8 cellular contexts compared by ENCODE assay signal in the genomic region with DNA sequence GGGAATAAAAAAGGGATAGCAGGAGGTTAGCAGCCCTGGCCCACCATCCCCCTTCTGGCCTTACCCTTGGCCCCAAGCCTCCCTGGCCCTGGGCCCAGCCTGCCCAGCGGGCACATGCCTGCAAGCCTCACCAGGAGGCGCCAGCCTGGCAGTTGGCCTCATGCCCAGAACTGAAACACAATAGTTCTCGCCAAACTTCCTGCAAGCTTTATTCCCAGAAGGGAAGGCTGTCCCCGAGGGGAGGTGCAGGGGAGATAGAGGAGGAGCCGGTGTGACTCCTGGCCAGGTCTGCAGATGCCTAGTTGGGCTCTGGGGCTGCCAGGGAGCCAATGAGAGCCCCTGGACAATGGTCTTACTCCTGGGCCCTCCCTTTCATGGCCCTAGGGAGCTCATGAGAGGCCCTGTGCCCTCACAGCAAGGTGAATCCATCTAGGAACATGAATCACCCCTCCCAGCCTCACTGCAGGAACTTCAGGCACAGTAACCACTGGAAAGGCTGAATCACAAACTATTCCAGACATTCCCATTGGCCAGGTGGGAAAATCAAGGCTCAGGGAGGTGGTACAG. TPM values are rescaled to one million over a fixed set of nuclear protein-coding genes. Genes with fewer than 3 reads are reported as not detected.
A peak's percentile ranks its signal among the peaks of the same experiment; 100 is the strongest.
DNase-seq lines count a peak whose midpoint lies in the region; ATAC-seq and TF ChIP-seq lines count a peak whose summit lies in the region.

No MANE protein-coding gene starts in this region.

- DNase-seq in GM06990 (ENCODE audit: extremely low read depth, insufficient read length) (no peak), NCI-H2227 treated with DMSO at 0.1 percent for 48 hours (lab: John Stamatoyannopoulos, UW) (peak; percentile 47), T47D (ENCODE audit: low read depth in 1 of 2, low spot score in 1 of 2) (peak; percentile 34 to 72), kidney tubule cell (ENCODE audit: low spot score) (peak; percentile 100), aorta (peak; percentile 94)
- DNase-seq in activated CD4-positive, alpha-beta T cell treated with anti-CD3 and anti-CD28 coated beads for 4 hours = no peak

- no peaks in the 10 kb centered on the region for H3K36me3 ChIP-seq in GM06990 (ENCODE audit: control insufficient read depth, insufficient read depth, low read length)
- no peaks in the 10 kb centered on the region for H3K36me3 ChIP-seq in aorta (ENCODE audit: control insufficient read depth in 1 of 2, insufficient read depth in 2 of 2, low read length in 1 of 2)

- peak; percentile 36 for TF ChIP-seq CTCF in GM06990 (IDR thresholded peaks at IDR 0.05; ENCODE audit: insufficient read depth, low read length, poor library complexity, severe bottlenecking)

- in situ Hi-C loops in T47D (cut with HindIII; ENCODE audit: low pct_unique_long_range_greater_than_20kb, low sequenced_read_pairs) = no loop called here

- no peaks in the 10 kb centered on the region for H3K27me3 ChIP-seq in GM06990 (replicated peaks; ENCODE audit: control insufficient read depth, insufficient read depth, low read length)
- H3K27me3 ChIP-seq in aorta (ENCODE audit: control insufficient read depth in 1 of 2, insufficient read depth in 2 of 2, low read length in 1 of 2) = no peaks in the 10 kb centered on the region

- H3K27ac ChIP-seq in aorta (ENCODE audit: low read depth in 1 of 2, low read length in 2 of 2) = no peak overlapping the region

- H3K4me1 ChIP-seq in aorta (ENCODE audit: control insufficient read depth in 1 of 2, insufficient read depth in 2 of 2, low read length in 2 of 2) = no peaks in the 10 kb centered on the region

- no peaks in the 10 kb centered on the region for H3K9me3 ChIP-seq in aorta (ENCODE audit: control insufficient read depth, low read length)

- H3K4me3 ChIP-seq in GM06990 (replicated peaks; ENCODE audit: low read depth, low read length) (no peak overlapping the region), aorta (ENCODE audit: low read length in 2 of 2) (no peak overlapping the region)

- 0 to 2% methylated on average over 5 of the region's 5 CpGs for WGBS in aorta, 2 donors

- ATAC-seq in aorta (ENCODE audit: low FRiP score) (peak; percentile 79), GM18873 (IDR thresholded peaks at IDR 0.05; ENCODE audit: low FRiP score, unreplicated experiment) (no peak), GM21447 (IDR thresholded peaks at IDR 0.05; ENCODE audit: unreplicated experiment) (no peak)

- intact Hi-C loops in aorta (cut with DNase I) = loop anchor here in 1 of 2 donors (1.0 to 10.0 kb wide), 3 partner anchors 61 to 105 kb away; partner anchors contain the start of gene ISLR2

RNA-seq across cellular contexts. Expression of gene CCDC33, which starts 4.0 kb away (rescaled TPM):
- not detected for total RNA-seq in aorta
- polyA plus RNA-seq in aorta = not detected

RNA-seq across cellular contexts. Expression of gene STRA6, which starts 37.5 kb away (rescaled TPM):
- under 1 TPM; 0.16 to 0.51 TPM for total RNA-seq in aorta
- under 1 TPM in 1 of 2 donors, not detected in 1; 0.49 TPM for polyA plus RNA-seq in aorta

Comparison
In these comparisons a context has a peak if more than half of its experiments do, and no peak if none do; other contexts are left out.
1. DNase-seq: peak in NCI-H2227 treated with DMSO at 0.1 percent for 48 hours (single experiment), T47D (2 of 2), kidney tubule cell (single experiment) and aorta (2 of 2); none in GM06990 (single experiment) and activated CD4-positive, alpha-beta T cell treated with anti-CD3 and anti-CD28 coated beads for 4 hours (0 of 2).